In the genomic region with DNA sequence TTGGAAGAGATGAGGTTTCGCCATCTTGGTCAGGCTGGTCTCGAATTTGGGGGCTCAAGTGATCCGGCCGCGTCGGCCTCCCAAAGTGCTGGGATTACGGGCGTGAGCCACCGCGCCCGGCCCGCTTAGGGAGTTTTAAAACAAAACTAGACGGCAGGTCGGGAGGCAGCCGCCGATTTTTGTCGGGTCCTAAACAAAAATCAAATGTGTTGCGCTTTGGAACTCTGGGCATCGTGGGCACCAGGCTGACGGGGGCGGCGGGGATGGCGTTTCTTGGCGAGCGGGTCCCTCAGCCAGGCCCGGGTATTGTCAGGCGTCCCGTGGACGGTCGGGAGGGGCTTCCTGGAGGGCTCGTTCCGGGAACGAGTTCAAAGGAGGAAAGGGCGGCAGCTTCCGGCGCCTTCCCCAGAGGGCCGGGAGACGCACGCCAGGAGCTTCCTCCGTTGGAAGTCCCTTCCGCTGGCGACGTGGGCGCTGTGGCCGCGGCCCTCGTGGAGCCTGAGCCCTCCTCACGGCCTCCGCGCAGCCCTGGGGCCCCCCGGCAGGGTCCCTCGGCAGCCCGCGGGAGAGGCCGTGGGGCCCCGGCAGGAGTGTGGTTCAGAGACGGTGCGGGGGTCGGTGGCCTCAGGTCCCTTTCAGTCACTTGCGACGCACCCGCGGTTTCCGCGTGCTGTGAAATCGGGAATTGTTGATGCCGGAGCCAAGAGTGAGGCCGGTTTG, we compare ENCODE assay signal across 8 cellular contexts. TPM values are rescaled to one million over a fixed set of nuclear protein-coding genes. Genes with fewer than 3 reads are reported as not detected.
A peak's percentile ranks its signal among the peaks of the same experiment; 100 is the strongest.
DNase-seq lines count a peak whose midpoint lies in the region; ATAC-seq, FAIRE-seq and TF ChIP-seq lines count a peak whose summit lies in the region.

No MANE protein-coding gene starts in this region.

- H3K4me3 ChIP-seq in A673 (ENCODE audit: low read depth, low read length, poor library complexity, severe bottlenecking) (peak overlapping the region; percentile 79), ascending aorta (peak overlapping the region; percentile 66 to 72)

- POLR2A ChIA-PET in A673 (lab: Charles Lee; ENCODE audit: low non-redundant PET): interaction anchor here (0.6 kb wide), 1 partner anchor 421 kb away, joined by 4 read pairs; no protein-coding TSS in a partner anchor
- POLR2A ChIA-PET in RWPE1 (lab: Yijun Ruan, JAX; ENCODE audit: low non-redundant PET): interaction anchor here (0.6 kb wide), 1 partner anchor 1144 kb away, joined by 5 read pairs; no protein-coding TSS in a partner anchor

- FAIRE-seq in GM18507 (lab: Jason Lieb, UNC): peak; percentile 42

- DNase-seq in A673 (ENCODE audit: low spot score) (peak; percentile 89), GM18507 (ENCODE audit: extremely low spot score, insufficient read length, low read depth) (peak; percentile 49), RWPE1 (ENCODE audit: low spot score) (peak; percentile 42), ascending aorta (ENCODE audit: low spot score in 2 of 2) (peak in 1 of 2 donors; percentile 76), iPS-NIHi11 (ENCODE audit: low spot score) (peak; percentile 81)
- DNase-seq in stimulated activated CD4-positive, alpha-beta T cell treated with anti-CD3 and anti-CD28 coated beads, Interleukin-12 subunit alpha, Interleukin-12 subunit beta, amount 100 ng/mL, for 48 hours (ENCODE audit: low read depth in 2 of 3, low spot score in 1 of 3): peak; percentile 31 to 57 (median 42)

- intact Hi-C loops in A673 (cut with micrococcal nuclease; ENCODE audit: unreplicated experiment): loop anchor here (10.0 kb wide), 1 partner anchor 251 kb away; a partner anchor contains a TSS
- intact Hi-C loops in ascending aorta (cut with DNase I): loop anchor here (2.0 to 5.0 kb wide), 2 partner anchors 25 to 99 kb away; no protein-coding TSS in a partner anchor

- no TSS peak for BruUV-seq in A673 (replicated peaks; lab: Mats Ljungman, UMichigan)

- H3K4me1 ChIP-seq in A673 (ENCODE audit: insufficient read depth, low read length, poor library complexity, severe bottlenecking): no peaks in the 10 kb centered on the region
- peaks cover 0 to 4% of the 10 kb centered on the region in 2 donors for H3K4me1 ChIP-seq in ascending aorta

- H3K9me3 ChIP-seq in A673 (ENCODE audit: low read depth, low read length, poor library complexity, severe bottlenecking) (no peaks in the 10 kb centered on the region), ascending aorta (no peaks in the 10 kb centered on the region)

- H3K27ac ChIP-seq in A673 (ENCODE audit: low read depth, low read length, poor library complexity, severe bottlenecking) (peak overlapping the region; percentile 83), RWPE1 (peak overlapping the region; percentile 64), ascending aorta (peak overlapping the region; percentile 22 to 28)

- peak; percentile 33 for ATAC-seq in HG03045 (IDR thresholded peaks at IDR 0.05; ENCODE audit: unreplicated experiment)
- no peak for ATAC-seq in GM21717 (IDR thresholded peaks at IDR 0.05; ENCODE audit: unreplicated experiment)

- H3K27me3 ChIP-seq in A673 (replicated peaks; ENCODE audit: insufficient read depth, low read depth, low read length, poor library complexity) (no peaks in the 10 kb centered on the region), ascending aorta (no peaks in the 10 kb centered on the region)

- CTCF ChIA-PET in A673 (lab: Charles Lee) (no interaction called here), RWPE1 (lab: Yijun Ruan, JAX) (interaction anchor here (0.7 kb wide), 3 partner anchors 13 to 827 kb away, joined by 3 to 5 read pairs (median 3); no protein-coding TSS in a partner anchor)

- TF ChIP-seq CTCF in A673 (conservative IDR thresholded peaks at IDR 0.05; ENCODE audit: low read depth, low read length) (no peak), RWPE1 (conservative IDR thresholded peaks at IDR 0.05; ENCODE audit: low read depth) (no peak), ascending aorta (IDR thresholded peaks at IDR 0.05) (no peak)

- H3K36me3 ChIP-seq in A673 (ENCODE audit: insufficient read depth, low read length, poor library complexity, severe bottlenecking) (peaks cover 8% of the 10 kb centered on the region), ascending aorta (no peaks in the 10 kb centered on the region)

RNA-seq across cellular contexts. Expression of a gene that starts 59.2 kb away (rescaled TPM):
- total RNA-seq in A673 (2021) (22.9 and 23.4 TPM in 2 replicates), ascending aorta (22.4 TPM)

Comparison
In these comparisons a context has a peak if more than half of its experiments do, and no peak if none do; other contexts are left out.
1. H3K27ac ChIP-seq: peak in every context shown above with its lines; median percentile 83 in A673; 64 in RWPE1; 25 in ascending aorta.